In the genomic region with DNA sequence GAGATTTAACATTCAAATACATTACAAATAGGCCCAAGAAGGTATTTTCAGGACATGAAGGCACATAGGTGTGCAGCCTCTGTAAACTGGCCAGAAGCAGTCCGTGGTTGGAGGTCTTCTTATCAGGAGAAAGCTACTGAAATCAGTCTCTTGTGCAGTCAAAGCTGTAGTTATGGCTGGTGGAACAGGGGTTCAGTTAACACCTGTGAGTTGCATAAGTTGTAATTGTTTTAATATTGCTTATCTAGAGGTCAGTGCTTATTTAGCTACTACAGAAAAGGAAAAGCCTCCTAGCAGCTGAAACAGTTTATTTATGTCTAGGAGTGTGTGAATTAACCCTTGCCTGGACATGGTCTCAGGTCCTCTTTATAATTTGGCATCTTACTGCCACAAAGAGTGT, we compare ENCODE assay signal across 8 cellular contexts.
"Had no signal": no experiment of that assay in that cellular context is flagged by ENCODE, and none has a peak within 500 bp of the region (broad histone marks: within the 10 kb centered on the region; RNA-seq: fewer than 3 reads in every experiment).

No MANE protein-coding gene starts in this region.

- H3K4me1 ChIP-seq: HAP-1 had no signal

- H3K9ac ChIP-seq: GM23248 had no signal

- ATAC-seq: HCT116, K562 had no signal

- H3K36me3 ChIP-seq: HAP-1 had no signal

- H2AFZ ChIP-seq: GM23248 had no signal

- H3K9me3 ChIP-seq: HAP-1 had no signal

- H3K4me3 ChIP-seq: GM23248, HAP-1, K562 had no signal

- H3K27ac ChIP-seq: GM23248 had no signal

- DNase-seq: GM23248, GOT3, H7, HFFc6, IMR-90 had no signal
